1 cellular context compared by ENCODE assay signal in the genomic region with DNA sequence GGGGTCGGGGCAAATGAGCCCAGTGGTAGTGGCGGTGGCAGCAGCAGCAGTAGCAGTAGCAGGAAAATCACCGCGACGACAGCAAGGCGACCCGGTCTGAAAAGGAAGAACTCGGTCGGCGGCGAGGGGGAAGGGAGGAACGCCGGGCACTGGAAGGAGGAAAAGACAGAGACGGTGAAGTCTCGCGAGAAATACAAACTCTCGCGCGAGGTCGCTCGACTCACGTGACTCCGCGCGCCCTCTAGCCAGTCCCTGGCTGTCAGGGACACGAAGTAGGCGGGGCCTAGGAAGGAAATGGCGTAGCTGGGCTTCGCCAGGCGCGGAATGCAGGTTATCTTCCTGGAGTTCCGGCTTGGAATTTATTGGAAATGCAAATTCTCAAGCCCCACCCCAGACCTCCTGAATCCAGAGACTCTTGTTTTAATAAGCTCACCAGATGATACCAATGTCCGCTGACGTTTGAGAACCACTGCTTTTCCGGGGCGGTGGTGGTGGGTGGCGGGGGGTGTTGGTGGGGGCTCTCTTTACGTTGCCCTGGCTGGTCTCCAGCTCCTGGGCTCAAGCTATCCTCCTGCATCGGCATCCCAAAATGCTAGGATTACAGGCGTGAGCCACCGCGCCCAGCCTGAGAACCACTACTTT.
A peak's percentile ranks its signal among the peaks of the same experiment; 100 is the strongest.
TF ChIP-seq lines count a peak whose summit lies in the region.

A gene (minus strand): TSS at position 141 of the 642 bp plus-strand sequence. CDS start 1,333 bp downstream, outside the sequence.

TF ChIP-seq in HepG2, 621 proteins besides CTCF, POLR2A, EP300 and RAD21 (continued from another document and continues in another):
- TF ChIP-seq, protein P1, sequence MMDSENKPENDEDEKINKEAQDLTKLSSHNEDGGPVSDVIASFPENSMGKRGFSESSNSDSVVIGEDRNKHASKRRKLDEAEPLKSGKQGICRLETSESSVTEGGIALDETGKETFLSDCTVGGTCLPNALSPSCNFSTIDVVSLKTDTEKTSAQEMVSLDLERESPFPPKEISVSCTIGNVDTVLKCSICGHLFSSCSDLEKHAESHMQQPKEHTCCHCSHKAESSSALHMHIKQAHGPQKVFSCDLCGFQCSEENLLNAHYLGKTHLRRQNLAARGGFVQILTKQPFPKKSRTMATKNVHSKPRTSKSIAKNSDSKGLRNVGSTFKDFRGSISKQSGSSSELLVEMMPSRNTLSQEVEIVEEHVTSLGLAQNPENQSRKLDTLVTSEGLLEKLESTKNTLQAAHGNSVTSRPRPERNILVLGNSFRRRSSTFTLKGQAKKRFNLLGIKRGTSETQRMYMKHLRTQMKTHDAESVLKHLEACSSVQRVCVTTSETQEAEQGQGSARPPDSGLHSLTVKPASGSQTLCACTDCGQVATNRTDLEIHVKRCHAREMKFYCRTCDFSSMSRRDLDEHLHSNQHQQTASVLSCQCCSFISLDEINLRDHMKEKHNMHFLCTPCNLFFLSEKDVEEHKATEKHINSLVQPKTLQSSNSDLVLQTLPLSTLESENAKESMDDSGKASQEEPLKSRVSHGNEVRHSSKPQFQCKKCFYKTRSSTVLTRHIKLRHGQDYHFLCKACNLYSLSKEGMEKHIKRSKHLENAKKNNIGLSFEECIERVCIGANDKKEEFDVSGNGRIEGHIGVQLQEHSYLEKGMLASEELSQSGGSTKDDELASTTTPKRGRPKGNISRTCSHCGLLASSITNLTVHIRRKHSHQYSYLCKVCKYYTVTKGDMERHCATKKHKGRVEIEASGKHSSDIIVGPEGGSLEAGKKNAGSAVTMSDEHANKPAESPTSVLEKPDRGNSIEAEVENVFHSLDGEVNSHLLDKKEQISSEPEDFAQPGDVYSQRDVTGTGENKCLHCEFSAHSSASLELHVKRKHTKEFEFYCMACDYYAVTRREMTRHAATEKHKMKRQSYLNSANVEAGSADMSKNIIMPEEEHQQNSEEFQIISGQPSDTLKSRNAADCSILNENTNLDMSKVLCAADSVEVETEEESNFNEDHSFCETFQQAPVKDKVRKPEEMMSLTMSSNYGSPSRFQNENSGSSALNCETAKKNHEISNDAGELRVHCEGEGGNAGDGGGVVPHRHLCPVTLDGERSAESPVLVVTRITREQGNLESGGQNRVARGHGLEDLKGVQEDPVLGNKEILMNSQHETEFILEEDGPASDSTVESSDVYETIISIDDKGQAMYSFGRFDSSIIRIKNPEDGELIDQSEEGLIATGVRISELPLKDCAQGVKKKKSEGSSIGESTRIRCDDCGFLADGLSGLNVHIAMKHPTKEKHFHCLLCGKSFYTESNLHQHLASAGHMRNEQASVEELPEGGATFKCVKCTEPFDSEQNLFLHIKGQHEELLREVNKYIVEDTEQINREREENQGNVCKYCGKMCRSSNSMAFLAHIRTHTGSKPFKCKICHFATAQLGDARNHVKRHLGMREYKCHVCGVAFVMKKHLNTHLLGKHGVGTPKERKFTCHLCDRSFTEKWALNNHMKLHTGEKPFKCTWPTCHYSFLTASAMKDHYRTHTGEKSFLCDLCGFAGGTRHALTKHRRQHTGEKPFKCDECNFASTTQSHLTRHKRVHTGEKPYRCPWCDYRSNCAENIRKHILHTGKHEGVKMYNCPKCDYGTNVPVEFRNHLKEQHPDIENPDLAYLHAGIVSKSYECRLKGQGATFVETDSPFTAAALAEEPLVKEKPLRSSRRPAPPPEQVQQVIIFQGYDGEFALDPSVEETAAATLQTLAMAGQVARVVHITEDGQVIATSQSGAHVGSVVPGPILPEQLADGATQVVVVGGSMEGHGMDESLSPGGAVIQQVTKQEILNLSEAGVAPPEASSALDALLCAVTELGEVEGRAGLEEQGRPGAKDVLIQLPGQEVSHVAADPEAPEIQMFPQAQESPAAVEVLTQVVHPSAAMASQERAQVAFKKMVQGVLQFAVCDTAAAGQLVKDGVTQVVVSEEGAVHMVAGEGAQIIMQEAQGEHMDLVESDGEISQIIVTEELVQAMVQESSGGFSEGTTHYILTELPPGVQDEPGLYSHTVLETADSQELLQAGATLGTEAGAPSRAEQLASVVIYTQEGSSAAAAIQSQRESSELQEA (CRISPR knock-in tag; IDR thresholded peaks at IDR 0.05; ENCODE audit: not compliant biosample characterization): no peak
- TF ChIP-seq, protein P2, sequence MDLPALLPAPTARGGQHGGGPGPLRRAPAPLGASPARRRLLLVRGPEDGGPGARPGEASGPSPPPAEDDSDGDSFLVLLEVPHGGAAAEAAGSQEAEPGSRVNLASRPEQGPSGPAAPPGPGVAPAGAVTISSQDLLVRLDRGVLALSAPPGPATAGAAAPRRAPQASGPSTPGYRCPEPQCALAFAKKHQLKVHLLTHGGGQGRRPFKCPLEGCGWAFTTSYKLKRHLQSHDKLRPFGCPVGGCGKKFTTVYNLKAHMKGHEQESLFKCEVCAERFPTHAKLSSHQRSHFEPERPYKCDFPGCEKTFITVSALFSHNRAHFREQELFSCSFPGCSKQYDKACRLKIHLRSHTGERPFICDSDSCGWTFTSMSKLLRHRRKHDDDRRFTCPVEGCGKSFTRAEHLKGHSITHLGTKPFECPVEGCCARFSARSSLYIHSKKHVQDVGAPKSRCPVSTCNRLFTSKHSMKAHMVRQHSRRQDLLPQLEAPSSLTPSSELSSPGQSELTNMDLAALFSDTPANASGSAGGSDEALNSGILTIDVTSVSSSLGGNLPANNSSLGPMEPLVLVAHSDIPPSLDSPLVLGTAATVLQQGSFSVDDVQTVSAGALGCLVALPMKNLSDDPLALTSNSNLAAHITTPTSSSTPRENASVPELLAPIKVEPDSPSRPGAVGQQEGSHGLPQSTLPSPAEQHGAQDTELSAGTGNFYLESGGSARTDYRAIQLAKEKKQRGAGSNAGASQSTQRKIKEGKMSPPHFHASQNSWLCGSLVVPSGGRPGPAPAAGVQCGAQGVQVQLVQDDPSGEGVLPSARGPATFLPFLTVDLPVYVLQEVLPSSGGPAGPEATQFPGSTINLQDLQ (CRISPR knock-in tag; IDR thresholded peaks at IDR 0.05): no peak
- no peak for TF ChIP-seq ZFP90 (CRISPR knock-in tag; IDR thresholded peaks at IDR 0.05; ENCODE audit: borderline replicate concordance)
- TF ChIP-seq HES4 (CRISPR knock-in tag; IDR thresholded peaks at IDR 0.05; ENCODE audit: borderline replicate concordance): no peak
- no peak for TF ChIP-seq ZSCAN22 (CRISPR knock-in tag; IDR thresholded peaks at IDR 0.05)
- TF ChIP-seq, protein P3, sequence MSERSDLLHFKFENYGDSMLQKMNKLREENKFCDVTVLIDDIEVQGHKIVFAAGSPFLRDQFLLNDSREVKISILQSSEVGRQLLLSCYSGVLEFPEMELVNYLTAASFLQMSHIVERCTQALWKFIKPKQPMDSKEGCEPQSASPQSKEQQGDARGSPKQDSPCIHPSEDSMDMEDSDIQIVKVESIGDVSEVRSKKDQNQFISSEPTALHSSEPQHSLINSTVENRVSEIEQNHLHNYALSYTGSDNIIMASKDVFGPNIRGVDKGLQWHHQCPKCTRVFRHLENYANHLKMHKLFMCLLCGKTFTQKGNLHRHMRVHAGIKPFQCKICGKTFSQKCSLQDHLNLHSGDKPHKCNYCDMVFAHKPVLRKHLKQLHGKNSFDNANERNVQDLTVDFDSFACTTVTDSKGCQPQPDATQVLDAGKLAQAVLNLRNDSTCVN (CRISPR knock-in tag; IDR thresholded peaks at IDR 0.05; ENCODE audit: borderline replicate concordance): no peak
- no peak for TF ChIP-seq SMAD9 (CRISPR knock-in tag; IDR thresholded peaks at IDR 0.05)
- no peak for TF ChIP-seq ZSCAN12 (CRISPR knock-in tag; IDR thresholded peaks at IDR 0.05)
- no peak for TF ChIP-seq ZNF260 (CRISPR knock-in tag; IDR thresholded peaks at IDR 0.05; ENCODE audit: borderline replicate concordance, low read depth)
- peak; percentile 24; the same call in 1 of the 2 replicates for TF ChIP-seq FOXK1 (CRISPR knock-in tag; IDR thresholded peaks at IDR 0.05; ENCODE audit: borderline replicate concordance, low read depth)
- no peak for TF ChIP-seq CC2D1A (CRISPR knock-in tag; IDR thresholded peaks at IDR 0.05)
- no peak for TF ChIP-seq ZNF234 (CRISPR knock-in tag; conservative IDR thresholded peaks at IDR 0.05)
- no peak for TF ChIP-seq ZNF781 (CRISPR knock-in tag; IDR thresholded peaks at IDR 0.05; ENCODE audit: borderline replicate concordance, not compliant biosample characterization)
- TF ChIP-seq, protein P4, sequence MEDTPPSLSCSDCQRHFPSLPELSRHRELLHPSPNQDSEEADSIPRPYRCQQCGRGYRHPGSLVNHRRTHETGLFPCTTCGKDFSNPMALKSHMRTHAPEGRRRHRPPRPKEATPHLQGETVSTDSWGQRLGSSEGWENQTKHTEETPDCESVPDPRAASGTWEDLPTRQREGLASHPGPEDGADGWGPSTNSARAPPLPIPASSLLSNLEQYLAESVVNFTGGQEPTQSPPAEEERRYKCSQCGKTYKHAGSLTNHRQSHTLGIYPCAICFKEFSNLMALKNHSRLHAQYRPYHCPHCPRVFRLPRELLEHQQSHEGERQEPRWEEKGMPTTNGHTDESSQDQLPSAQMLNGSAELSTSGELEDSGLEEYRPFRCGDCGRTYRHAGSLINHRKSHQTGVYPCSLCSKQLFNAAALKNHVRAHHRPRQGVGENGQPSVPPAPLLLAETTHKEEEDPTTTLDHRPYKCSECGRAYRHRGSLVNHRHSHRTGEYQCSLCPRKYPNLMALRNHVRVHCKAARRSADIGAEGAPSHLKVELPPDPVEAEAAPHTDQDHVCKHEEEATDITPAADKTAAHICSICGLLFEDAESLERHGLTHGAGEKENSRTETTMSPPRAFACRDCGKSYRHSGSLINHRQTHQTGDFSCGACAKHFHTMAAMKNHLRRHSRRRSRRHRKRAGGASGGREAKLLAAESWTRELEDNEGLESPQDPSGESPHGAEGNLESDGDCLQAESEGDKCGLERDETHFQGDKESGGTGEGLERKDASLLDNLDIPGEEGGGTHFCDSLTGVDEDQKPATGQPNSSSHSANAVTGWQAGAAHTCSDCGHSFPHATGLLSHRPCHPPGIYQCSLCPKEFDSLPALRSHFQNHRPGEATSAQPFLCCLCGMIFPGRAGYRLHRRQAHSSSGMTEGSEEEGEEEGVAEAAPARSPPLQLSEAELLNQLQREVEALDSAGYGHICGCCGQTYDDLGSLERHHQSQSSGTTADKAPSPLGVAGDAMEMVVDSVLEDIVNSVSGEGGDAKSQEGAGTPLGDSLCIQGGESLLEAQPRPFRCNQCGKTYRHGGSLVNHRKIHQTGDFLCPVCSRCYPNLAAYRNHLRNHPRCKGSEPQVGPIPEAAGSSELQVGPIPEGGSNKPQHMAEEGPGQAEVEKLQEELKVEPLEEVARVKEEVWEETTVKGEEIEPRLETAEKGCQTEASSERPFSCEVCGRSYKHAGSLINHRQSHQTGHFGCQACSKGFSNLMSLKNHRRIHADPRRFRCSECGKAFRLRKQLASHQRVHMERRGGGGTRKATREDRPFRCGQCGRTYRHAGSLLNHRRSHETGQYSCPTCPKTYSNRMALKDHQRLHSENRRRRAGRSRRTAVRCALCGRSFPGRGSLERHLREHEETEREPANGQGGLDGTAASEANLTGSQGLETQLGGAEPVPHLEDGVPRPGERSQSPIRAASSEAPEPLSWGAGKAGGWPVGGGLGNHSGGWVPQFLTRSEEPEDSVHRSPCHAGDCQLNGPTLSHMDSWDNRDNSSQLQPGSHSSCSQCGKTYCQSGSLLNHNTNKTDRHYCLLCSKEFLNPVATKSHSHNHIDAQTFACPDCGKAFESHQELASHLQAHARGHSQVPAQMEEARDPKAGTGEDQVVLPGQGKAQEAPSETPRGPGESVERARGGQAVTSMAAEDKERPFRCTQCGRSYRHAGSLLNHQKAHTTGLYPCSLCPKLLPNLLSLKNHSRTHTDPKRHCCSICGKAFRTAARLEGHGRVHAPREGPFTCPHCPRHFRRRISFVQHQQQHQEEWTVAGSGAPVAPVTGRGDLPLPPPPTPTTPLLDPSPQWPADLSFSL (CRISPR knock-in tag; IDR thresholded peaks at IDR 0.05): no peak
- no peak for TF ChIP-seq GLI4 (CRISPR knock-in tag; IDR thresholded peaks at IDR 0.05; ENCODE audit: borderline replicate concordance)
- no peak for TF ChIP-seq MTF1 (CRISPR knock-in tag; IDR thresholded peaks at IDR 0.05)
- no peak for TF ChIP-seq MAFG (CRISPR knock-in tag; IDR thresholded peaks at IDR 0.05)
- TF ChIP-seq PTBP1 (IDR thresholded peaks at IDR 0.05; ENCODE audit: low read depth, low read length, poor library complexity, severe bottlenecking): no peak
- TF ChIP-seq ZNF224 (CRISPR knock-in tag; IDR thresholded peaks at IDR 0.05): no peak
- TF ChIP-seq, protein P5, sequence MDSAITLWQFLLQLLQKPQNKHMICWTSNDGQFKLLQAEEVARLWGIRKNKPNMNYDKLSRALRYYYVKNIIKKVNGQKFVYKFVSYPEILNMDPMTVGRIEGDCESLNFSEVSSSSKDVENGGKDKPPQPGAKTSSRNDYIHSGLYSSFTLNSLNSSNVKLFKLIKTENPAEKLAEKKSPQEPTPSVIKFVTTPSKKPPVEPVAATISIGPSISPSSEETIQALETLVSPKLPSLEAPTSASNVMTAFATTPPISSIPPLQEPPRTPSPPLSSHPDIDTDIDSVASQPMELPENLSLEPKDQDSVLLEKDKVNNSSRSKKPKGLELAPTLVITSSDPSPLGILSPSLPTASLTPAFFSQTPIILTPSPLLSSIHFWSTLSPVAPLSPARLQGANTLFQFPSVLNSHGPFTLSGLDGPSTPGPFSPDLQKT (CRISPR knock-in tag; IDR thresholded peaks at IDR 0.05; ENCODE audit: borderline replicate concordance): no peak
- no peak for TF ChIP-seq ZNF672 (CRISPR knock-in tag; IDR thresholded peaks at IDR 0.05)
- TF ChIP-seq ZNF562 (CRISPR knock-in tag; IDR thresholded peaks at IDR 0.05; ENCODE audit: borderline replicate concordance): no peak
- TF ChIP-seq, protein P6, sequence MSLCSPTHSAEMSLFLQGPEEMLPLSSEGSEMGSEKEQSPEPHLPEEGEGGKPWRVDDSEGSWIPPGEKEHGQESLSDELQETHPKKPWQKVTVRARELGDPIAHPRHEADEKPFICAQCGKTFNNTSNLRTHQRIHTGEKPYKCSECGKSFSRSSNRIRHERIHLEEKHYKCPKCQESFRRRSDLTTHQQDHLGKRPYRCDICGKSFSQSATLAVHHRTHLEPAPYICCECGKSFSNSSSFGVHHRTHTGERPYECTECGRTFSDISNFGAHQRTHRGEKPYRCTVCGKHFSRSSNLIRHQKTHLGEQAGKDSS (CRISPR knock-in tag; IDR thresholded peaks at IDR 0.05; ENCODE audit: borderline replicate concordance, low read depth): no peak
- TF ChIP-seq, protein P7, sequence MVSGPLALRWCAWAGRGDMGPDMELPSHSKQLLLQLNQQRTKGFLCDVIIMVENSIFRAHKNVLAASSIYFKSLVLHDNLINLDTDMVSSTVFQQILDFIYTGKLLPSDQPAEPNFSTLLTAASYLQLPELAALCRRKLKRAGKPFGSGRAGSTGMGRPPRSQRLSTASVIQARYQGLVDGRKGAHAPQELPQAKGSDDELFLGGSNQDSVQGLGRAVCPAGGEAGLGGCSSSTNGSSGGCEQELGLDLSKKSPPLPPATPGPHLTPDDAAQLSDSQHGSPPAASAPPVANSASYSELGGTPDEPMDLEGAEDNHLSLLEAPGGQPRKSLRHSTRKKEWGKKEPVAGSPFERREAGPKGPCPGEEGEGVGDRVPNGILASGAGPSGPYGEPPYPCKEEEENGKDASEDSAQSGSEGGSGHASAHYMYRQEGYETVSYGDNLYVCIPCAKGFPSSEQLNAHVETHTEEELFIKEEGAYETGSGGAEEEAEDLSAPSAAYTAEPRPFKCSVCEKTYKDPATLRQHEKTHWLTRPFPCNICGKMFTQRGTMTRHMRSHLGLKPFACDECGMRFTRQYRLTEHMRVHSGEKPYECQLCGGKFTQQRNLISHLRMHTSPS (CRISPR knock-in tag; IDR thresholded peaks at IDR 0.05; ENCODE audit: low read depth): no peak
- TF ChIP-seq TCF7 (IDR thresholded peaks at IDR 0.05; ENCODE audit: low read depth): no peak
